1 cellular context compared by ENCODE assay signal in the genomic region with DNA sequence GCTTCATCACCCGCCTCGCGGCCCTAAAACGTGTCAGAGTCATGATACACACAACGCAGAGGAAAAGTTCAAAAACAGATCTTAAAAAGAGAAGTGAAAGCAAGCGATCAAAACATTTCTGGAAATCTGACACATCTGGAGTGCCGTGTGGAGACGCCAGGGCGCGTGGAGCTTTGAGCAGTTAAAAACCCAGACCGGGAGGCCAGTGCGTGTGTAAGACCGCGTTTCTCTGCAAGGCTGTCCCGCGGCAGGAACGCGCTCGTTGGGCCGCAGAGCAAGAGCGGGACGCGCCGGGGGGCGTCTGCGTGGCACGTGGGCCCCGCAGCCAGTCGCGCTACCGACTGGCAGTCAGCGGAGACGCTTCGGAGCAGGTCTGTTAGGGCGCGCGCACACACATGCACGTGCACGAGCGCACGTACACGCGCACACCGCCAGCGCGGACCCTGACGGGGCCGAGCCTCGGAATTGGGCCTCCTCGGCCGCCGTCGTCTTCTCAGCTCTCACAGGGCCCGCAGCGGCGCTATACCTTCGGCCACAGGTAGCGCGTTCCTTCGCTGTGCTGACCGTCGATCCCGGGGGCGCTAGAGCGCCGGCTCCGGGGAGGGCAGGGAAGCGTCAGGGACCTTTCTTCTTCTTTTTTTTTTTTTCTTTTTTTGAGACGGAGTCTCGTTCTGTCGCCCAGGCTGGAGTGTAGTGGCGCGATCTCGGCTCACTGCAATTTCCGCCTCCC.
TF ChIP-seq lines count a peak whose summit lies in the region.

No MANE protein-coding gene starts in this region.

TF ChIP-seq in K562, 482 proteins besides CTCF, POLR2A, EP300 and RAD21 (continued from another document):
- TF ChIP-seq, protein P1, sequence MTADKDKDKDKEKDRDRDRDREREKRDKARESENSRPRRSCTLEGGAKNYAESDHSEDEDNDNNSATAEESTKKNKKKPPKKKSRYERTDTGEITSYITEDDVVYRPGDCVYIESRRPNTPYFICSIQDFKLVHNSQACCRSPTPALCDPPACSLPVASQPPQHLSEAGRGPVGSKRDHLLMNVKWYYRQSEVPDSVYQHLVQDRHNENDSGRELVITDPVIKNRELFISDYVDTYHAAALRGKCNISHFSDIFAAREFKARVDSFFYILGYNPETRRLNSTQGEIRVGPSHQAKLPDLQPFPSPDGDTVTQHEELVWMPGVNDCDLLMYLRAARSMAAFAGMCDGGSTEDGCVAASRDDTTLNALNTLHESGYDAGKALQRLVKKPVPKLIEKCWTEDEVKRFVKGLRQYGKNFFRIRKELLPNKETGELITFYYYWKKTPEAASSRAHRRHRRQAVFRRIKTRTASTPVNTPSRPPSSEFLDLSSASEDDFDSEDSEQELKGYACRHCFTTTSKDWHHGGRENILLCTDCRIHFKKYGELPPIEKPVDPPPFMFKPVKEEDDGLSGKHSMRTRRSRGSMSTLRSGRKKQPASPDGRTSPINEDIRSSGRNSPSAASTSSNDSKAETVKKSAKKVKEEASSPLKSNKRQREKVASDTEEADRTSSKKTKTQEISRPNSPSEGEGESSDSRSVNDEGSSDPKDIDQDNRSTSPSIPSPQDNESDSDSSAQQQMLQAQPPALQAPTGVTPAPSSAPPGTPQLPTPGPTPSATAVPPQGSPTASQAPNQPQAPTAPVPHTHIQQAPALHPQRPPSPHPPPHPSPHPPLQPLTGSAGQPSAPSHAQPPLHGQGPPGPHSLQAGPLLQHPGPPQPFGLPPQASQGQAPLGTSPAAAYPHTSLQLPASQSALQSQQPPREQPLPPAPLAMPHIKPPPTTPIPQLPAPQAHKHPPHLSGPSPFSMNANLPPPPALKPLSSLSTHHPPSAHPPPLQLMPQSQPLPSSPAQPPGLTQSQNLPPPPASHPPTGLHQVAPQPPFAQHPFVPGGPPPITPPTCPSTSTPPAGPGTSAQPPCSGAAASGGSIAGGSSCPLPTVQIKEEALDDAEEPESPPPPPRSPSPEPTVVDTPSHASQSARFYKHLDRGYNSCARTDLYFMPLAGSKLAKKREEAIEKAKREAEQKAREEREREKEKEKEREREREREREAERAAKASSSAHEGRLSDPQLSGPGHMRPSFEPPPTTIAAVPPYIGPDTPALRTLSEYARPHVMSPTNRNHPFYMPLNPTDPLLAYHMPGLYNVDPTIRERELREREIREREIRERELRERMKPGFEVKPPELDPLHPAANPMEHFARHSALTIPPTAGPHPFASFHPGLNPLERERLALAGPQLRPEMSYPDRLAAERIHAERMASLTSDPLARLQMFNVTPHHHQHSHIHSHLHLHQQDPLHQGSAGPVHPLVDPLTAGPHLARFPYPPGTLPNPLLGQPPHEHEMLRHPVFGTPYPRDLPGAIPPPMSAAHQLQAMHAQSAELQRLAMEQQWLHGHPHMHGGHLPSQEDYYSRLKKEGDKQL (CRISPR knock-in tag; IDR thresholded peaks at IDR 0.05; ENCODE audit: borderline replicate concordance): no peak
- TF ChIP-seq BRCA1 (IDR thresholded peaks at IDR 0.05) (no peak), BRCA1 (CRISPR knock-in tag; IDR thresholded peaks at IDR 0.05) (no peak), SIN3B (IDR thresholded peaks at IDR 0.05; ENCODE audit: low read depth) (peak; percentile 13; the same call in 1 of the 2 replicates), ZNF586 (CRISPR knock-in tag; conservative IDR thresholded peaks at IDR 0.05) (no peak), RBM34 (IDR thresholded peaks at IDR 0.05; ENCODE audit: borderline replicate concordance, insufficient read depth, low read length) (no peak), CCNT2 (IDR thresholded peaks at IDR 0.05; ENCODE audit: borderline replicate concordance, extremely low read depth, insufficient read length, low read depth, low read length) (peak; percentile 50), KLF16 (IDR thresholded peaks at IDR 0.05) (peak; percentile 65), MIER1 (IDR thresholded peaks at IDR 0.05; ENCODE audit: low read depth) (no peak), TEAD2 (tag; IDR thresholded peaks at IDR 0.05) (no peak), NR0B1 (IDR thresholded peaks at IDR 0.05; ENCODE audit: partially characterized antibody) (no peak), HINFP (tag; conservative IDR thresholded peaks at IDR 0.05; ENCODE audit: low read depth) (0 out of 2 replicates have a peak, but pooled peaks have one; percentile 31), HDAC1 (IDR thresholded peaks at IDR 0.05) (peak in 1 of 2 experiments; percentile 62; a peak in 2 of 4 replicates), NCOR1 (IDR thresholded peaks at IDR 0.05) (no peak), ELK3 (CRISPR knock-in tag; IDR thresholded peaks at IDR 0.05) (no peak), HMG20A (CRISPR knock-in tag; conservative IDR thresholded peaks at IDR 0.05) (no peak), ZNF217 (CRISPR knock-in tag; IDR thresholded peaks at IDR 0.05) (no peak), SMAD1 (IDR thresholded peaks at IDR 0.05; ENCODE audit: low read depth, low read length, partially characterized antibody) (no peak)
- TF ChIP-seq, protein P2, sequence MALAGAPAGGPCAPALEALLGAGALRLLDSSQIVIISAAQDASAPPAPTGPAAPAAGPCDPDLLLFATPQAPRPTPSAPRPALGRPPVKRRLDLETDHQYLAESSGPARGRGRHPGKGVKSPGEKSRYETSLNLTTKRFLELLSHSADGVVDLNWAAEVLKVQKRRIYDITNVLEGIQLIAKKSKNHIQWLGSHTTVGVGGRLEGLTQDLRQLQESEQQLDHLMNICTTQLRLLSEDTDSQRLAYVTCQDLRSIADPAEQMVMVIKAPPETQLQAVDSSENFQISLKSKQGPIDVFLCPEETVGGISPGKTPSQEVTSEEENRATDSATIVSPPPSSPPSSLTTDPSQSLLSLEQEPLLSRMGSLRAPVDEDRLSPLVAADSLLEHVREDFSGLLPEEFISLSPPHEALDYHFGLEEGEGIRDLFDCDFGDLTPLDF (CRISPR knock-in tag; IDR thresholded peaks at IDR 0.05): no peak
